In genomic region chr2:73163522-73164367, GRCh38 we compare ENCODE assay signal across 7 cellular contexts.
A peak's percentile ranks its signal among the peaks of the same experiment; 100 is the strongest.
DNase-seq lines count a peak whose midpoint lies in the region; ATAC-seq and TF ChIP-seq lines count a peak whose summit lies in the region.

No MANE protein-coding gene starts in this region.

- peaks cover 43% of the 10 kb centered on the region for H3K27me3 Mint-ChIP-seq in central memory CD8-positive, alpha-beta T cell

- H3K36me3 Mint-ChIP-seq in central memory CD8-positive, alpha-beta T cell (ENCODE audit: insufficient read depth) = no peaks in the 10 kb centered on the region

- DNase-seq in GM12865 (ENCODE audit: low read depth) = peak; percentile 69
- DNase-seq in NCI-H2081 (lab: John Stamatoyannopoulos, UW) = peak; percentile 65 to 72
- DNase-seq in central memory CD8-positive, alpha-beta T cell (ENCODE audit: low spot score in 2 of 2) = peak; percentile 53 to 55
- DNase-seq in left kidney (ENCODE audit: low read depth, low spot score) = peak; percentile 87
- DNase-seq in stimulated activated CD4-positive, alpha-beta T cell treated with anti-CD3 and anti-CD28 coated beads, Interleukin-4, amount 100 ng/mL, for 4 hours = peak; percentile 51 to 56

- TF ChIP-seq CTCF in GM12865 (IDR thresholded peaks at IDR 0.05; ENCODE audit: insufficient read depth, low read depth, low read length, missing control alignments) = peak; percentile 86
- TF ChIP-seq CTCF in WI38 (IDR thresholded peaks at IDR 0.05; ENCODE audit: low read depth, low read length) = peak; percentile 78

- no peaks in the 10 kb centered on the region for H3K4me1 Mint-ChIP-seq in central memory CD8-positive, alpha-beta T cell

- no peak overlapping the region for H3K4me3 ChIP-seq in GM12865 (ENCODE audit: low read depth, low read length)
- H3K4me3 ChIP-seq in WI38 (ENCODE audit: low read depth, low read length) = no peak overlapping the region

- ATAC-seq in HG02610 (IDR thresholded peaks at IDR 0.05; ENCODE audit: unreplicated experiment) = peak; percentile 70
- peak; percentile 68 for ATAC-seq in central memory CD8-positive, alpha-beta T cell (replicated peaks; ENCODE audit: extremely low read depth, poor library complexity, severe bottlenecking)

- H3K27ac Mint-ChIP-seq in central memory CD8-positive, alpha-beta T cell (ENCODE audit: low read depth) = no peak overlapping the region

- H3K4me3 Mint-ChIP-seq in central memory CD8-positive, alpha-beta T cell = no peak overlapping the region

- H3K9me3 Mint-ChIP-seq in central memory CD8-positive, alpha-beta T cell = no peaks in the 10 kb centered on the region
